In genomic region chr7:39622609-39623311, GRCh38 we compare ENCODE assay signal across 8 cellular contexts. TPM values are rescaled to one million over a fixed set of nuclear protein-coding genes. Genes with fewer than 3 reads are reported as not detected.
DNase-seq lines count a peak whose midpoint lies in the region; ATAC-seq lines count a peak whose summit lies in the region.

No MANE protein-coding gene starts in this region.

- POLR2A ChIA-PET in activated CD4-positive, alpha-beta T cell treated with anti-CD3 and anti-CD28 coated beads for 36 hours (lab: Charles Lee) = interaction anchor here (0.7 to 1.3 kb wide), 4 partner anchors 66 to 113 kb away, joined by 3 to 4 read pairs (median 3); no protein-coding TSS in a partner anchor

- H3K9me3 Mint-ChIP-seq in activated CD4-positive, alpha-beta T cell treated with anti-CD3 and anti-CD28 coated beads for 36 hours (ENCODE audit: low read depth) = no peaks in the 10 kb centered on the region
- no peaks in the 10 kb centered on the region for H3K9me3 Mint-ChIP-seq in activated naive CD8-positive, alpha-beta T cell treated with anti-CD3 and anti-CD28 coated beads, Interleukin-2, amount 50 U/mL, for 24 hours
- peaks cover 0 to 7% of the 10 kb centered on the region in 2 donors for H3K9me3 Mint-ChIP-seq in stimulated activated naive CD8-positive, alpha-beta T cell treated with anti-CD3 and anti-CD28 coated beads, Interleukin-15, amount 100 ng/mL, for 72 hours

- H3K36me3 Mint-ChIP-seq in activated CD4-positive, alpha-beta T cell treated with anti-CD3 and anti-CD28 coated beads for 36 hours (ENCODE audit: low read depth) = peaks cover 3% of the 10 kb centered on the region
- peaks cover 5% of the 10 kb centered on the region for H3K36me3 Mint-ChIP-seq in activated naive CD8-positive, alpha-beta T cell treated with anti-CD3 and anti-CD28 coated beads, Interleukin-2, amount 50 U/mL, for 24 hours (ENCODE audit: low read depth)

- peak overlapping the region; percentile 93 for H3K4me3 ChIP-seq in iPS-18a (ENCODE audit: low read length)

- peak overlapping the region; percentile 86 for H3K27ac ChIP-seq in iPS-18a (ENCODE audit: low read length)

- no peaks in the 10 kb centered on the region for H3K9me3 ChIP-seq in iPS-18a (ENCODE audit: control insufficient read depth, low read depth, low read length)

- no peak for DNase-seq in activated CD4-positive, alpha-beta T cell treated with anti-CD3 and anti-CD28 coated beads for 36 hours
- DNase-seq in activated CD4-positive, alpha-beta T cell treated with anti-CD3 and anti-CD28 coated beads for 1 hour = no peak
- no peak for DNase-seq in activated naive CD8-positive, alpha-beta T cell treated with anti-CD3 and anti-CD28 coated beads, Interleukin-2, amount 50 U/mL, for 24 hours
- no peak for DNase-seq in stimulated activated naive CD8-positive, alpha-beta T cell treated with anti-CD3 and anti-CD28 coated beads, Interleukin-15, amount 100 ng/mL, for 72 hours
- DNase-seq in KG1 (lab: John Stamatoyannopoulos, UW) = no peak
- no peak for DNase-seq in effector CD4-positive, alpha-beta T cell

- H3K4me1 Mint-ChIP-seq in activated CD4-positive, alpha-beta T cell treated with anti-CD3 and anti-CD28 coated beads for 36 hours = peaks cover 39% of the 10 kb centered on the region
- peaks cover 49% of the 10 kb centered on the region for H3K4me1 Mint-ChIP-seq in activated naive CD8-positive, alpha-beta T cell treated with anti-CD3 and anti-CD28 coated beads, Interleukin-2, amount 50 U/mL, for 24 hours
- H3K4me1 Mint-ChIP-seq in stimulated activated naive CD8-positive, alpha-beta T cell treated with anti-CD3 and anti-CD28 coated beads, Interleukin-15, amount 100 ng/mL, for 72 hours = peaks cover 47% of the 10 kb centered on the region

- peaks cover 28% of the 10 kb centered on the region for H3K4me1 ChIP-seq in iPS-18a (ENCODE audit: control insufficient read depth, low read depth, low read length)

- no peaks in the 10 kb centered on the region for H3K27me3 Mint-ChIP-seq in activated CD4-positive, alpha-beta T cell treated with anti-CD3 and anti-CD28 coated beads for 36 hours
- H3K27me3 Mint-ChIP-seq in activated naive CD8-positive, alpha-beta T cell treated with anti-CD3 and anti-CD28 coated beads, Interleukin-2, amount 50 U/mL, for 24 hours = no peaks in the 10 kb centered on the region
- no peaks in the 10 kb centered on the region for H3K27me3 Mint-ChIP-seq in stimulated activated naive CD8-positive, alpha-beta T cell treated with anti-CD3 and anti-CD28 coated beads, Interleukin-15, amount 100 ng/mL, for 72 hours

- H3K36me3 ChIP-seq in iPS-18a (ENCODE audit: control insufficient read depth, low read depth, low read length) = no peaks in the 10 kb centered on the region

- H3K4me3 Mint-ChIP-seq in activated CD4-positive, alpha-beta T cell treated with anti-CD3 and anti-CD28 coated beads for 36 hours = peak overlapping the region; percentile 87
- H3K4me3 Mint-ChIP-seq in activated naive CD8-positive, alpha-beta T cell treated with anti-CD3 and anti-CD28 coated beads, Interleukin-2, amount 50 U/mL, for 24 hours = peak overlapping the region; percentile 82
- peak overlapping the region; percentile 94 to 100 for H3K4me3 Mint-ChIP-seq in stimulated activated naive CD8-positive, alpha-beta T cell treated with anti-CD3 and anti-CD28 coated beads, Interleukin-15, amount 100 ng/mL, for 72 hours

- H3K27me3 ChIP-seq in iPS-18a (ENCODE audit: control insufficient read depth, insufficient read depth, low read length) = no peaks in the 10 kb centered on the region

- intact Hi-C loops in activated CD4-positive, alpha-beta T cell treated with anti-CD3 and anti-CD28 coated beads for 36 hours (cut with DNase I, micrococcal nuclease) = loop anchor here (1.0 to 2.0 kb wide), 10 partner anchors 30 to 512 kb away; partner anchors contain the start of genes MPLKIP (in 2 of the 2), SUGCT (in 1 of the 2) and YAE1 (in 1 of the 2)

- ATAC-seq in activated CD4-positive, alpha-beta T cell treated with anti-CD3 and anti-CD28 coated beads for 36 hours = no peak
- ATAC-seq in HG03442 (IDR thresholded peaks at IDR 0.05; ENCODE audit: unreplicated experiment) = peak; percentile 26
- no peak for ATAC-seq in activated naive CD8-positive, alpha-beta T cell treated with anti-CD3 and anti-CD28 coated beads, Interleukin-2, amount 50 U/mL, for 24 hours
- no peak for ATAC-seq in stimulated activated naive CD8-positive, alpha-beta T cell treated with anti-CD3 and anti-CD28 coated beads, Interleukin-15, amount 100 ng/mL, for 72 hours

- CTCF ChIA-PET in activated CD4-positive, alpha-beta T cell treated with anti-CD3 and anti-CD28 coated beads for 36 hours (lab: Charles Lee) = interaction anchor here (0.6 to 5.5 kb wide), 9 partner anchors 11 to 748 kb away, joined by 3 to 56 read pairs (median 4); no protein-coding TSS in a partner anchor

- peak overlapping the region; percentile 90 for H3K9ac ChIP-seq in iPS-18a (ENCODE audit: low read length)

- peak overlapping the region; percentile 91 for H3K27ac Mint-ChIP-seq in activated CD4-positive, alpha-beta T cell treated with anti-CD3 and anti-CD28 coated beads for 36 hours
- peak overlapping the region; percentile 86 for H3K27ac Mint-ChIP-seq in activated naive CD8-positive, alpha-beta T cell treated with anti-CD3 and anti-CD28 coated beads, Interleukin-2, amount 50 U/mL, for 24 hours
- H3K27ac Mint-ChIP-seq in stimulated activated naive CD8-positive, alpha-beta T cell treated with anti-CD3 and anti-CD28 coated beads, Interleukin-15, amount 100 ng/mL, for 72 hours = peak overlapping the region; percentile 97 to 98

RNA-seq across cellular contexts. Expression of gene RALA, which starts 0.6 kb away (rescaled TPM):
- total RNA-seq in activated CD4-positive, alpha-beta T cell treated with anti-CD3 and anti-CD28 coated beads for 36 hours = 10 to 100 TPM; 30.7 to 33.7 TPM

RNA-seq across cellular contexts. Expression of gene YAE1, which starts 56.6 kb away (rescaled TPM):
- 10 to 100 TPM in 1 of 2 experiments, 1 to 10 TPM in 1; 9.8 to 13.5 TPM for total RNA-seq in activated CD4-positive, alpha-beta T cell treated with anti-CD3 and anti-CD28 coated beads for 36 hours
